In the genomic region with DNA sequence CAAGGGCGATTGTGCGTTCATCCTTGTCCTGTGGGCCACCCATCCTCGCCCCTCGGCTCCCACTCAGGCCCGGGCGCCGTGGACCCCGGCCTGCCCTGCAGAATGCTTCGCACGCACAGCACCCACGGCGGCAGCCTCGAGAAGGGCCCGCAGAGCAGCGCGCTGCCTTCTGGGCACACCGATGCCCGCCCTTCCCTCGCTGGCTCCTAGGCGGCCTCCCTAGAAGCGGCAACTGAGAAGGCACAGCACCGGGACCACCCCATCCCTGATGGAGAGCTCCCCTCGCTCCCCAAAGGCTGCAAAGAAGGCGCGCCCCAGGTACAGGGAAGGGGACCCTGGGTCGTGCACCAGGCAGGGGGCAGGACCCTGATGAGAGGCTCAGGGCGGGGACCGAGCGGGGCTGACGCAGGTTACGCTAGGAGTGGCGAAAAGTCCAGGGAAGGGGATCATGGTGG, we compare ENCODE assay signal across 1 cellular context.
A peak's percentile ranks its signal among the peaks of the same experiment; 100 is the strongest.
TF ChIP-seq lines count a peak whose summit lies in the region.

No MANE protein-coding gene starts in this region.

TF ChIP-seq in WTC11, 78 proteins besides CTCF, POLR2A, EP300 and RAD21 (continued from another document):
- TF ChIP-seq, protein P1, sequence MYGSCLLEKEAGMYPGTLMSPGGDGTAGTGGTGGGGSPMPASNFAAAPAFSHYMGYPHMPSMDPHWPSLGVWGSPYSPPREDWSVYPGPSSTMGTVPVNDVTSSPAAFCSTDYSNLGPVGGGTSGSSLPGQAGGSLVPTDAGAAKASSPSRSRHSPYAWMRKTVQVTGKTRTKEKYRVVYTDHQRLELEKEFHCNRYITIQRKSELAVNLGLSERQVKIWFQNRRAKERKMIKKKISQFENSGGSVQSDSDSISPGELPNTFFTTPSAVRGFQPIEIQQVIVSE (CRISPR knock-in tag; IDR thresholded peaks at IDR 0.05; ENCODE audit: borderline replicate concordance): no peak
- TF ChIP-seq, protein P2, sequence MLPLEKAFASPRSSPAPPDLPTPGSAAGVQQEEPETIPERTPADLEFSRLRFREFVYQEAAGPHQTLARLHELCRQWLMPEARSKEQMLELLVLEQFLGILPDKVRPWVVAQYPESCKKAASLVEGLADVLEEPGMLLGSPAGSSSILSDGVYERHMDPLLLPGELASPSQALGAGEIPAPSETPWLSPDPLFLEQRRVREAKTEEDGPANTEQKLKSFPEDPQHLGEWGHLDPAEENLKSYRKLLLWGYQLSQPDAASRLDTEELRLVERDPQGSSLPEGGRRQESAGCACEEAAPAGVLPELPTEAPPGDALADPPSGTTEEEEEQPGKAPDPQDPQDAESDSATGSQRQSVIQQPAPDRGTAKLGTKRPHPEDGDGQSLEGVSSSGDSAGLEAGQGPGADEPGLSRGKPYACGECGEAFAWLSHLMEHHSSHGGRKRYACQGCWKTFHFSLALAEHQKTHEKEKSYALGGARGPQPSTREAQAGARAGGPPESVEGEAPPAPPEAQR (CRISPR knock-in tag; IDR thresholded peaks at IDR 0.05): no peak
- TF ChIP-seq ZBTB21 (CRISPR knock-in tag; IDR thresholded peaks at IDR 0.05; ENCODE audit: borderline replicate concordance) (no peak), MYBL2 (CRISPR knock-in tag; IDR thresholded peaks at IDR 0.05) (peak; percentile 54; the same call in 1 of the 2 replicates), ZNF671 (CRISPR knock-in tag; IDR thresholded peaks at IDR 0.05) (no peak), GTF2I (CRISPR knock-in tag; conservative IDR thresholded peaks at IDR 0.05) (no peak), OVOL2 (CRISPR knock-in tag; IDR thresholded peaks at IDR 0.05; ENCODE audit: borderline replicate concordance) (no peak), JUN (CRISPR knock-in tag; IDR thresholded peaks at IDR 0.05) (no peak), ATF1 (CRISPR knock-in tag; IDR thresholded peaks at IDR 0.05) (no peak), NR1H2 (CRISPR knock-in tag; IDR thresholded peaks at IDR 0.05) (no peak), ELF4 (CRISPR knock-in tag; IDR thresholded peaks at IDR 0.05; ENCODE audit: low read depth) (no peak), FOXP1 (CRISPR knock-in tag; IDR thresholded peaks at IDR 0.05; ENCODE audit: borderline replicate concordance) (peak; percentile 80), TCF7 (CRISPR knock-in tag; IDR thresholded peaks at IDR 0.05; ENCODE audit: low read depth) (0 out of 2 replicates have a peak, but pooled peaks have one; percentile 43), CREM (CRISPR knock-in tag; IDR thresholded peaks at IDR 0.05) (0 out of 2 replicates have a peak, but pooled peaks have one; percentile 5), ZNF121 (CRISPR knock-in tag; IDR thresholded peaks at IDR 0.05) (no peak), ZNF219 (CRISPR knock-in tag; IDR thresholded peaks at IDR 0.05; ENCODE audit: borderline replicate concordance) (no peak), ETV6 (CRISPR knock-in tag; IDR thresholded peaks at IDR 0.05) (no peak), CREB1 (CRISPR knock-in tag; IDR thresholded peaks at IDR 0.05) (no peak), TEAD4 (CRISPR knock-in tag; IDR thresholded peaks at IDR 0.05) (no peak)
- TF ChIP-seq, protein P3, sequence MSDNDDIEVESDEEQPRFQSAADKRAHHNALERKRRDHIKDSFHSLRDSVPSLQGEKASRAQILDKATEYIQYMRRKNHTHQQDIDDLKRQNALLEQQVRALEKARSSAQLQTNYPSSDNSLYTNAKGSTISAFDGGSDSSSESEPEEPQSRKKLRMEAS (CRISPR knock-in tag; IDR thresholded peaks at IDR 0.05): no peak; the same call in 1 of the 2 replicates
- TF ChIP-seq, protein P4, sequence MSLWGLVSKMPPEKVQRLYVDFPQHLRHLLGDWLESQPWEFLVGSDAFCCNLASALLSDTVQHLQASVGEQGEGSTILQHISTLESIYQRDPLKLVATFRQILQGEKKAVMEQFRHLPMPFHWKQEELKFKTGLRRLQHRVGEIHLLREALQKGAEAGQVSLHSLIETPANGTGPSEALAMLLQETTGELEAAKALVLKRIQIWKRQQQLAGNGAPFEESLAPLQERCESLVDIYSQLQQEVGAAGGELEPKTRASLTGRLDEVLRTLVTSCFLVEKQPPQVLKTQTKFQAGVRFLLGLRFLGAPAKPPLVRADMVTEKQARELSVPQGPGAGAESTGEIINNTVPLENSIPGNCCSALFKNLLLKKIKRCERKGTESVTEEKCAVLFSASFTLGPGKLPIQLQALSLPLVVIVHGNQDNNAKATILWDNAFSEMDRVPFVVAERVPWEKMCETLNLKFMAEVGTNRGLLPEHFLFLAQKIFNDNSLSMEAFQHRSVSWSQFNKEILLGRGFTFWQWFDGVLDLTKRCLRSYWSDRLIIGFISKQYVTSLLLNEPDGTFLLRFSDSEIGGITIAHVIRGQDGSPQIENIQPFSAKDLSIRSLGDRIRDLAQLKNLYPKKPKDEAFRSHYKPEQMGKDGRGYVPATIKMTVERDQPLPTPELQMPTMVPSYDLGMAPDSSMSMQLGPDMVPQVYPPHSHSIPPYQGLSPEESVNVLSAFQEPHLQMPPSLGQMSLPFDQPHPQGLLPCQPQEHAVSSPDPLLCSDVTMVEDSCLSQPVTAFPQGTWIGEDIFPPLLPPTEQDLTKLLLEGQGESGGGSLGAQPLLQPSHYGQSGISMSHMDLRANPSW (CRISPR knock-in tag; conservative IDR thresholded peaks at IDR 0.05; ENCODE audit: low read depth): no peak
- TF ChIP-seq, protein P5, sequence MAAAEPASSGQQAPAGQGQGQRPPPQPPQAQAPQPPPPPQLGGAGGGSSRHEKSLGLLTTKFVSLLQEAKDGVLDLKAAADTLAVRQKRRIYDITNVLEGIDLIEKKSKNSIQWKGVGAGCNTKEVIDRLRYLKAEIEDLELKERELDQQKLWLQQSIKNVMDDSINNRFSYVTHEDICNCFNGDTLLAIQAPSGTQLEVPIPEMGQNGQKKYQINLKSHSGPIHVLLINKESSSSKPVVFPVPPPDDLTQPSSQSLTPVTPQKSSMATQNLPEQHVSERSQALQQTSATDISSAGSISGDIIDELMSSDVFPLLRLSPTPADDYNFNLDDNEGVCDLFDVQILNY (CRISPR knock-in tag; IDR thresholded peaks at IDR 0.05): no peak; the same call in 1 of the 2 replicates
- TF ChIP-seq, protein P6, sequence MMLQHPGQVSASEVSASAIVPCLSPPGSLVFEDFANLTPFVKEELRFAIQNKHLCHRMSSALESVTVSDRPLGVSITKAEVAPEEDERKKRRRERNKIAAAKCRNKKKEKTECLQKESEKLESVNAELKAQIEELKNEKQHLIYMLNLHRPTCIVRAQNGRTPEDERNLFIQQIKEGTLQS (CRISPR knock-in tag; conservative IDR thresholded peaks at IDR 0.05): no peak
- TF ChIP-seq, protein P7, sequence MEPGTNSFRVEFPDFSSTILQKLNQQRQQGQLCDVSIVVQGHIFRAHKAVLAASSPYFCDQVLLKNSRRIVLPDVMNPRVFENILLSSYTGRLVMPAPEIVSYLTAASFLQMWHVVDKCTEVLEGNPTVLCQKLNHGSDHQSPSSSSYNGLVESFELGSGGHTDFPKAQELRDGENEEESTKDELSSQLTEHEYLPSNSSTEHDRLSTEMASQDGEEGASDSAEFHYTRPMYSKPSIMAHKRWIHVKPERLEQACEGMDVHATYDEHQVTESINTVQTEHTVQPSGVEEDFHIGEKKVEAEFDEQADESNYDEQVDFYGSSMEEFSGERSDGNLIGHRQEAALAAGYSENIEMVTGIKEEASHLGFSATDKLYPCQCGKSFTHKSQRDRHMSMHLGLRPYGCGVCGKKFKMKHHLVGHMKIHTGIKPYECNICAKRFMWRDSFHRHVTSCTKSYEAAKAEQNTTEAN (CRISPR knock-in tag; IDR thresholded peaks at IDR 0.05): 0 out of 2 replicates have a peak, but pooled peaks have one; percentile 60
- TF ChIP-seq, protein P8, sequence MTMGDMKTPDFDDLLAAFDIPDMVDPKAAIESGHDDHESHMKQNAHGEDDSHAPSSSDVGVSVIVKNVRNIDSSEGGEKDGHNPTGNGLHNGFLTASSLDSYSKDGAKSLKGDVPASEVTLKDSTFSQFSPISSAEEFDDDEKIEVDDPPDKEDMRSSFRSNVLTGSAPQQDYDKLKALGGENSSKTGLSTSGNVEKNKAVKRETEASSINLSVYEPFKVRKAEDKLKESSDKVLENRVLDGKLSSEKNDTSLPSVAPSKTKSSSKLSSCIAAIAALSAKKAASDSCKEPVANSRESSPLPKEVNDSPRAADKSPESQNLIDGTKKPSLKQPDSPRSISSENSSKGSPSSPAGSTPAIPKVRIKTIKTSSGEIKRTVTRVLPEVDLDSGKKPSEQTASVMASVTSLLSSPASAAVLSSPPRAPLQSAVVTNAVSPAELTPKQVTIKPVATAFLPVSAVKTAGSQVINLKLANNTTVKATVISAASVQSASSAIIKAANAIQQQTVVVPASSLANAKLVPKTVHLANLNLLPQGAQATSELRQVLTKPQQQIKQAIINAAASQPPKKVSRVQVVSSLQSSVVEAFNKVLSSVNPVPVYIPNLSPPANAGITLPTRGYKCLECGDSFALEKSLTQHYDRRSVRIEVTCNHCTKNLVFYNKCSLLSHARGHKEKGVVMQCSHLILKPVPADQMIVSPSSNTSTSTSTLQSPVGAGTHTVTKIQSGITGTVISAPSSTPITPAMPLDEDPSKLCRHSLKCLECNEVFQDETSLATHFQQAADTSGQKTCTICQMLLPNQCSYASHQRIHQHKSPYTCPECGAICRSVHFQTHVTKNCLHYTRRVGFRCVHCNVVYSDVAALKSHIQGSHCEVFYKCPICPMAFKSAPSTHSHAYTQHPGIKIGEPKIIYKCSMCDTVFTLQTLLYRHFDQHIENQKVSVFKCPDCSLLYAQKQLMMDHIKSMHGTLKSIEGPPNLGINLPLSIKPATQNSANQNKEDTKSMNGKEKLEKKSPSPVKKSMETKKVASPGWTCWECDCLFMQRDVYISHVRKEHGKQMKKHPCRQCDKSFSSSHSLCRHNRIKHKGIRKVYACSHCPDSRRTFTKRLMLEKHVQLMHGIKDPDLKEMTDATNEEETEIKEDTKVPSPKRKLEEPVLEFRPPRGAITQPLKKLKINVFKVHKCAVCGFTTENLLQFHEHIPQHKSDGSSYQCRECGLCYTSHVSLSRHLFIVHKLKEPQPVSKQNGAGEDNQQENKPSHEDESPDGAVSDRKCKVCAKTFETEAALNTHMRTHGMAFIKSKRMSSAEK (CRISPR knock-in tag; IDR thresholded peaks at IDR 0.05; ENCODE audit: borderline replicate concordance): no peak
- TF ChIP-seq, protein P9, sequence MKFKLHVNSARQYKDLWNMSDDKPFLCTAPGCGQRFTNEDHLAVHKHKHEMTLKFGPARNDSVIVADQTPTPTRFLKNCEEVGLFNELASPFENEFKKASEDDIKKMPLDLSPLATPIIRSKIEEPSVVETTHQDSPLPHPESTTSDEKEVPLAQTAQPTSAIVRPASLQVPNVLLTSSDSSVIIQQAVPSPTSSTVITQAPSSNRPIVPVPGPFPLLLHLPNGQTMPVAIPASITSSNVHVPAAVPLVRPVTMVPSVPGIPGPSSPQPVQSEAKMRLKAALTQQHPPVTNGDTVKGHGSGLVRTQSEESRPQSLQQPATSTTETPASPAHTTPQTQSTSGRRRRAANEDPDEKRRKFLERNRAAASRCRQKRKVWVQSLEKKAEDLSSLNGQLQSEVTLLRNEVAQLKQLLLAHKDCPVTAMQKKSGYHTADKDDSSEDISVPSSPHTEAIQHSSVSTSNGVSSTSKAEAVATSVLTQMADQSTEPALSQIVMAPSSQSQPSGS (CRISPR knock-in tag; IDR thresholded peaks at IDR 0.05; ENCODE audit: borderline replicate concordance, low read depth): no peak
- TF ChIP-seq, protein P10, sequence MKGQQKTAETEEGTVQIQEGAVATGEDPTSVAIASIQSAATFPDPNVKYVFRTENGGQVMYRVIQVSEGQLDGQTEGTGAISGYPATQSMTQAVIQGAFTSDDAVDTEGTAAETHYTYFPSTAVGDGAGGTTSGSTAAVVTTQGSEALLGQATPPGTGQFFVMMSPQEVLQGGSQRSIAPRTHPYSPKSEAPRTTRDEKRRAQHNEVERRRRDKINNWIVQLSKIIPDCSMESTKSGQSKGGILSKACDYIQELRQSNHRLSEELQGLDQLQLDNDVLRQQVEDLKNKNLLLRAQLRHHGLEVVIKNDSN (CRISPR knock-in tag; IDR thresholded peaks at IDR 0.05): no peak
- TF ChIP-seq, protein P11, sequence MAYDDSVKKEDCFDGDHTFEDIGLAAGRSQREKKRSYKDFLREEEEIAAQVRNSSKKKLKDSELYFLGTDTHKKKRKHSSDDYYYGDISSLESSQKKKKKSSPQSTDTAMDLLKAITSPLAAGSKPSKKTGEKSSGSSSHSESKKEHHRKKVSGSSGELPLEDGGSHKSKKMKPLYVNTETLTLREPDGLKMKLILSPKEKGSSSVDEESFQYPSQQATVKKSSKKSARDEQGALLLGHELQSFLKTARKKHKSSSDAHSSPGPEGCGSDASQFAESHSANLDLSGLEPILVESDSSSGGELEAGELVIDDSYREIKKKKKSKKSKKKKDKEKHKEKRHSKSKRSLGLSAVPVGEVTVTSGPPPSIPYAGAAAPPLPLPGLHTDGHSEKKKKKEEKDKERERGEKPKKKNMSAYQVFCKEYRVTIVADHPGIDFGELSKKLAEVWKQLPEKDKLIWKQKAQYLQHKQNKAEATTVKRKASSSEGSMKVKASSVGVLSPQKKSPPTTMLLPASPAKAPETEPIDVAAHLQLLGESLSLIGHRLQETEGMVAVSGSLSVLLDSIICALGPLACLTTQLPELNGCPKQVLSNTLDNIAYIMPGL (CRISPR knock-in tag; IDR thresholded peaks at IDR 0.05): 0 out of 2 replicates have a peak, but pooled peaks have one; percentile 3
